ENCODE assay signal across 23 cellular contexts in genomic region chr20:58605292-58606065, GRCh38.
"Had no signal": no experiment of that assay in that cellular context is flagged by ENCODE, and none has a peak within 500 bp of the region (broad histone marks: within the 10 kb centered on the region; RNA-seq: fewer than 3 reads in every experiment).

No MANE protein-coding gene starts in this region.

- H3K27me3 ChIP-seq: MG63 had no signal

- H3K27me3 Mint-ChIP-seq: activated CD4-positive, alpha-beta T cell treated with anti-CD3 and anti-CD28 coated beads for 36 hours; activated naive CD8-positive, alpha-beta T cell treated with anti-CD3 and anti-CD28 coated beads for 36 hours; activated T-helper 17 cell treated with anti-CD3 and anti-CD28 coated beads, Interleukin-2, amount 50 U/mL, for 72 hours had no signal

- H3K27ac Mint-ChIP-seq: activated CD4-positive, alpha-beta memory T cell treated with anti-CD3 and anti-CD28 coated beads, Interleukin-2, amount 10 ng/mL, durations not matched to agents 7 days and 5 days; activated CD4-positive, alpha-beta T cell treated with anti-CD3 and anti-CD28 coated beads for 36 hours; activated naive CD4-positive, alpha-beta T cell treated with anti-CD3 and anti-CD28 coated beads, Interleukin-2, amount 10 ng/mL, durations not matched to agents 7 days and 5 days; activated naive CD8-positive, alpha-beta T cell treated with anti-CD3 and anti-CD28 coated beads for 36 hours; activated T-helper 17 cell treated with anti-CD3 and anti-CD28 coated beads, Interleukin-2, amount 50 U/mL, for 72 hours; T-cell had no signal

- H3K36me3 ChIP-seq: MG63 had no signal

- DNase-seq: activated CD4-positive, alpha-beta memory T cell treated with anti-CD3 and anti-CD28 coated beads, Interleukin-2, amount 10 ng/mL, durations not matched to agents 7 days and 5 days; activated CD4-positive, alpha-beta T cell treated with anti-CD3 and anti-CD28 coated beads for 36 hours; activated CD4-positive, alpha-beta T cell treated with anti-CD3 and anti-CD28 coated beads, Interleukin-2, amount 50 U/mL, for 1 hour; activated gamma-delta T cell treated with Interleukin-2 at 50 U/mL for 16 hours; activated naive CD4-positive, alpha-beta T cell treated with anti-CD3 and anti-CD28 coated beads, Interleukin-2, amount 10 ng/mL, durations not matched to agents 7 days and 5 days; activated naive CD8-positive, alpha-beta T cell treated with anti-CD3 and anti-CD28 coated beads for 36 hours; activated T-cell treated with anti-CD3 and anti-CD28 coated beads for 4 hours; activated T-cell treated with anti-CD3 and anti-CD28 coated beads, Interleukin-2, amount 50 U/mL, for 48 hours; cerebellar nuclear complex; MG63; MV-4-11; NCI-H1092 treated with DMSO at 0.1 percent for 48 hours; NCI-H1436; NCI-H187; NCI-H2081; NCI-H510A treated with DMSO at 0.1 percent for 48 hours; SIG-M5; T-cell; T-helper 2 cell; T1000 had no signal

- H3K9me3 ChIP-seq: MG63 had no signal

- H3K27ac ChIP-seq: SK-N-MC had no signal

- ATAC-seq: activated CD4-positive, alpha-beta T cell treated with anti-CD3 and anti-CD28 coated beads for 36 hours; activated T-helper 17 cell treated with anti-CD3 and anti-CD28 coated beads, Interleukin-2, amount 50 U/mL, for 72 hours; T-cell had no signal

- H3K36me3 Mint-ChIP-seq: activated naive CD4-positive, alpha-beta T cell treated with anti-CD3 and anti-CD28 coated beads, Interleukin-2, amount 10 ng/mL, durations not matched to agents 7 days and 5 days; activated naive CD8-positive, alpha-beta T cell treated with anti-CD3 and anti-CD28 coated beads for 36 hours; T-cell had no signal

- H3K4me3 Mint-ChIP-seq: activated CD4-positive, alpha-beta memory T cell treated with anti-CD3 and anti-CD28 coated beads, Interleukin-2, amount 10 ng/mL, durations not matched to agents 7 days and 5 days; activated CD4-positive, alpha-beta T cell treated with anti-CD3 and anti-CD28 coated beads for 36 hours; activated naive CD4-positive, alpha-beta T cell treated with anti-CD3 and anti-CD28 coated beads, Interleukin-2, amount 10 ng/mL, durations not matched to agents 7 days and 5 days; activated naive CD8-positive, alpha-beta T cell treated with anti-CD3 and anti-CD28 coated beads for 36 hours; activated T-helper 17 cell treated with anti-CD3 and anti-CD28 coated beads, Interleukin-2, amount 50 U/mL, for 72 hours; T-cell had no signal

- FAIRE-seq: TTC549 had no signal

- H3K4me1 Mint-ChIP-seq: activated CD4-positive, alpha-beta memory T cell treated with anti-CD3 and anti-CD28 coated beads, Interleukin-2, amount 10 ng/mL, durations not matched to agents 7 days and 5 days; activated CD4-positive, alpha-beta T cell treated with anti-CD3 and anti-CD28 coated beads for 36 hours; activated naive CD4-positive, alpha-beta T cell treated with anti-CD3 and anti-CD28 coated beads, Interleukin-2, amount 10 ng/mL, durations not matched to agents 7 days and 5 days; activated naive CD8-positive, alpha-beta T cell treated with anti-CD3 and anti-CD28 coated beads for 36 hours; activated T-helper 17 cell treated with anti-CD3 and anti-CD28 coated beads, Interleukin-2, amount 50 U/mL, for 72 hours; T-cell had no signal

- H3K4me3 ChIP-seq: MG63, SK-N-MC had no signal

- H3K9me3 Mint-ChIP-seq: activated CD4-positive, alpha-beta memory T cell treated with anti-CD3 and anti-CD28 coated beads, Interleukin-2, amount 10 ng/mL, durations not matched to agents 7 days and 5 days; activated naive CD4-positive, alpha-beta T cell treated with anti-CD3 and anti-CD28 coated beads, Interleukin-2, amount 10 ng/mL, durations not matched to agents 7 days and 5 days; activated naive CD8-positive, alpha-beta T cell treated with anti-CD3 and anti-CD28 coated beads for 36 hours; activated T-helper 17 cell treated with anti-CD3 and anti-CD28 coated beads, Interleukin-2, amount 50 U/mL, for 72 hours had no signal
